In genomic region chr4:138972956-138973819, GRCh38 we compare ENCODE assay signal across 1 cellular context.
A peak's percentile ranks its signal among the peaks of the same experiment; 100 is the strongest.
TF ChIP-seq lines count a peak whose summit lies in the region.

No MANE protein-coding gene starts in this region.

TF ChIP-seq in K562, 482 proteins besides CTCF, POLR2A, EP300 and RAD21 (continued from another document):
- TF ChIP-seq TEAD4 (IDR thresholded peaks at IDR 0.05; ENCODE audit: low read length) = no peak
- TF ChIP-seq TEAD4 (CRISPR knock-in tag; IDR thresholded peaks at IDR 0.05; ENCODE audit: borderline replicate concordance) = no peak
- no peak for TF ChIP-seq SMARCB1 (IDR thresholded peaks at IDR 0.05; ENCODE audit: insufficient read length, low read depth)
- TF ChIP-seq ZNF584 (CRISPR knock-in tag; IDR thresholded peaks at IDR 0.05; ENCODE audit: low read depth) = no peak
- TF ChIP-seq PBX2 (CRISPR knock-in tag; IDR thresholded peaks at IDR 0.05; ENCODE audit: low read depth) = no peak
- no peak for TF ChIP-seq PBX2 (tag; conservative IDR thresholded peaks at IDR 0.05; ENCODE audit: low read depth)
- TF ChIP-seq RBM15 (IDR thresholded peaks at IDR 0.05; ENCODE audit: insufficient read depth, low read length) = no peak
- TF ChIP-seq CUX1 (CRISPR knock-in tag; IDR thresholded peaks at IDR 0.05) = no peak
- TF ChIP-seq FOXK2 (conservative IDR thresholded peaks at IDR 0.05 in 1 of 2, IDR thresholded peaks at IDR 0.05 in 1 of 2; ENCODE audit: low read depth in 2 of 2) = no peak
- TF ChIP-seq CEBPB (tag; IDR thresholded peaks at IDR 0.05) = peak; percentile 76
- TF ChIP-seq HDAC8 (tag; IDR thresholded peaks at IDR 0.05) = no peak
- TF ChIP-seq NR4A1 (CRISPR knock-in tag; IDR thresholded peaks at IDR 0.05) = no peak
- no peak for TF ChIP-seq NR4A1 (tag; IDR thresholded peaks at IDR 0.05)
- no peak for TF ChIP-seq MTF1 (CRISPR knock-in tag; IDR thresholded peaks at IDR 0.05; ENCODE audit: borderline replicate concordance)
- TF ChIP-seq SAP30 (IDR thresholded peaks at IDR 0.05; ENCODE audit: borderline replicate concordance, insufficient read depth, low read depth, low read length, poor library complexity, severe bottlenecking) = no peak
- TF ChIP-seq KDM1A (IDR thresholded peaks at IDR 0.05) = 0 out of 4 replicates have a peak, but pooled peaks of 1 of the 2 experiments have one; percentile 10
- no peak for TF ChIP-seq MLX (CRISPR knock-in tag; conservative IDR thresholded peaks at IDR 0.05)
- no peak for TF ChIP-seq ZBTB8A (IDR thresholded peaks at IDR 0.05; ENCODE audit: partially characterized antibody)
- no peak for TF ChIP-seq ZNF77 (CRISPR knock-in tag; IDR thresholded peaks at IDR 0.05)
- TF ChIP-seq TAL1 (IDR thresholded peaks at IDR 0.05) = no peak
- no peak for TF ChIP-seq MTA1 (IDR thresholded peaks at IDR 0.05; ENCODE audit: borderline replicate concordance)
- peak; percentile 55 for TF ChIP-seq CBFA2T3 (IDR thresholded peaks at IDR 0.05)
- TF ChIP-seq LARP7 (IDR thresholded peaks at IDR 0.05) = no peak
- TF ChIP-seq FOXA1 (IDR thresholded peaks at IDR 0.05; ENCODE audit: borderline replicate concordance) = no peak
